ENCODE assay signal across 8 cellular contexts in the genomic region with DNA sequence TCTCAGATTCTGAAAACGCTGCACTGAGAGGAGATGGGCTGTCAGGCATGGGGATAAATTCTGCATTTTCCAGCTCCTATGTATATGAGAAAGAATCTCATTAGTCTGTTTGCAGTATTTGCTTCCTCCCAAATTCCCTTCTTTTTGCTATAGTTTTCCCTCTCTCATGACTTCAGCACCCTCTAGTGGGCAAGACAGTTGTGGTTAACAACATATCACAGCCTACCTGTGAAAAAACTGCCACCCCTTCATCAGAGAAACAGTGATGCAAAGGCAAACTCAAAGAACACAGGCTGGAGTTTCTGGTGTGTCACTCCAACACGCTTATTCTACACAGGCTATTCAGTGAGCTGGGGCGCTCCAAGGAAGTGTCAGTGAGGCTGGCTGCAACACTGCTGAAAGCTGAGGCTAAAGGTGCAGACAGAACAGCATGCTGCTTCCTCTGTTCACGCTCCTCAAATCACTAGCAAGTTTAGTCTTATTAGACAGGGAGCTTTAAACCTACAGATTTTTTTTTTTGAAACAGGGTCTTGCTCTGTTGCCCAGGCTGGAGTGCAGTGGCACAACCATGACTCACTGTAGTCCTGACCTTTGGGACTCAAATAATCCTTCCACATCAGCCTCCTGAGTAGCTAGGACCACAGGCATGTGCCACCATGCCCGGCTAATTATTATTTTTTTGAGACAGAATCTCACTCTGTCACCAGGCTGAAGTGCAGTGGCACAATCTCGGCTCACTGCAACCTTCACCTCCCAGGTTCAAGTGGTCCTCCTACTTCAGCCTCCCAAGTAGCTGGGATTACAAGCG. TPM values are rescaled to one million over a fixed set of nuclear protein-coding genes. Genes with fewer than 3 reads are reported as not detected.
DNase-seq lines count a peak whose midpoint lies in the region; ATAC-seq and TF ChIP-seq lines count a peak whose summit lies in the region.

No MANE protein-coding gene starts in this region.

- no peak overlapping the region for H3K27ac Mint-ChIP-seq in glutamatergic neuron (ENCODE audit: unreplicated experiment)

- no peak for ATAC-seq in HG02885 (IDR thresholded peaks at IDR 0.05; ENCODE audit: poor library complexity, unreplicated experiment)

- H3K4me1 Mint-ChIP-seq in glutamatergic neuron (ENCODE audit: low read depth, unreplicated experiment), result no peaks in the 10 kb centered on the region

- 68% methylated on average over 7 of the region's 7 CpGs for WGBS in prostate gland

- intact Hi-C loops in prostate gland (cut with DNase I), result loop anchor here (2.0 to 5.0 kb wide), 3 partner anchors 142 to 226 kb away; no protein-coding TSS in a partner anchor

- no peak overlapping the region for H3K4me3 Mint-ChIP-seq in glutamatergic neuron (ENCODE audit: unreplicated experiment)

- H3K4me1 ChIP-seq in HEK293 (ENCODE audit: control insufficient read depth, insufficient read depth, low read length) (no peaks in the 10 kb centered on the region), prostate gland (replicated peaks) (no peaks in the 10 kb centered on the region)

- CTCF ChIA-PET in HEK293 (lab: Yijun Ruan, JAX), result interaction anchor here (0.6 to 7.5 kb wide), 59 partner anchors 8 to 464 kb away, joined by 3 to 86 read pairs (median 4); a partner anchor contains a TSS

- H3K27me3 Mint-ChIP-seq in glutamatergic neuron (ENCODE audit: unreplicated experiment), result no peaks in the 10 kb centered on the region

- H3K4me3 ChIP-seq in HEK293 (ENCODE audit: low read depth, low read length) (no peak overlapping the region), prostate gland (no peak overlapping the region)

- H3K9me3 ChIP-seq in HEK293 (ENCODE audit: control insufficient read depth, insufficient read depth, low read depth, low read length), result no peaks in the 10 kb centered on the region
- no peaks in the 10 kb centered on the region for H3K9me3 ChIP-seq in prostate gland

- H3K36me3 ChIP-seq in HEK293 (ENCODE audit: control insufficient read depth in 2 of 2, insufficient read depth in 1 of 2, low read length in 2 of 2) (peaks cover 63 to 75% of the 10 kb centered on the region in 2 experiments), prostate gland (peaks cover 0 to 5% of the 10 kb centered on the region in 2 donors)

- peak; percentile 60 for DNase-seq in COLO668 (lab: John Stamatoyannopoulos, UW; ENCODE audit: unreplicated experiment)
- DNase-seq in NCI-H82 (lab: John Stamatoyannopoulos, UW), result peak; percentile 75
- peak; percentile 32 to 35 for DNase-seq in activated T-cell treated with anti-CD3 and anti-CD28 coated beads, Interleukin-2, amount 50 U/mL, for 48 hours
- DNase-seq in glutamatergic neuron, result peak; percentile 22
- DNase-seq in prostate gland (ENCODE audit: low spot score), result peak; percentile 52
- no peak for DNase-seq in epidermal melanocyte (ENCODE audit: insufficient read length, low spot score)

- TF ChIP-seq POLR2A in prostate gland (IDR thresholded peaks at IDR 0.05), result no peak

- POLR2A ChIA-PET in HEK293 (lab: Yijun Ruan, JAX), result no interaction called here

- H3K27me3 ChIP-seq in prostate gland (replicated peaks; ENCODE audit: insufficient read depth), result no peaks in the 10 kb centered on the region

- TF ChIP-seq CTCF in HEK293 (tag by site-specific recombination; IDR thresholded peaks at IDR 0.05) (peak; percentile 38; the same call in 1 of the 2 replicates), glutamatergic neuron (IDR thresholded peaks at IDR 0.05; ENCODE audit: partially characterized antibody, unreplicated experiment) (peak; percentile 72), prostate gland (IDR thresholded peaks at IDR 0.05) (peak; percentile 30 to 77 (median 71))

- no peaks in the 10 kb centered on the region for H3K36me3 Mint-ChIP-seq in glutamatergic neuron (ENCODE audit: unreplicated experiment)

- H3K27ac ChIP-seq in HEK293 (ENCODE audit: extremely low read depth, low read depth, low read length), result no peak overlapping the region
- H3K27ac ChIP-seq in prostate gland, result no peak overlapping the region

- no peaks in the 10 kb centered on the region for H3K9me3 Mint-ChIP-seq in glutamatergic neuron (ENCODE audit: unreplicated experiment)

TF ChIP-seq in HEK293, 187 proteins besides CTCF, POLR2A, EP300 and RAD21:
- TF ChIP-seq ZNF341 (tag by site-specific recombination; IDR thresholded peaks at IDR 0.05; ENCODE audit: low read depth) (no peak), ZNF654 (tag by site-specific recombination; IDR thresholded peaks at IDR 0.05; ENCODE audit: low read depth) (peak; percentile 88)
TF ChIP-seq in HEK293: peak in this region for 1.

RNA-seq across cellular contexts. Expression of a gene that starts 19.3 kb away (rescaled TPM):
- total RNA-seq in glutamatergic neuron (ENCODE audit: unreplicated experiment) (3.2 TPM), prostate gland (10 to 100 TPM in 1 of 2 donors, 1 to 10 TPM in 1; 1.8 to 19.4 TPM)

RNA-seq across cellular contexts. Expression of a gene that starts 24.9 kb away (rescaled TPM):
- total RNA-seq in glutamatergic neuron (ENCODE audit: unreplicated experiment) (14.3 TPM), prostate gland (10 to 100 TPM; 11.2 to 14.3 TPM)

RNA-seq across cellular contexts. Expression of a gene that starts 37.5 kb away (rescaled TPM):
- total RNA-seq in glutamatergic neuron (ENCODE audit: unreplicated experiment) (17.1 TPM), prostate gland (10 to 100 TPM; 23.3 to 29.6 TPM)

RNA-seq across cellular contexts. Expression of a gene that starts 38.1 kb away (rescaled TPM):
- total RNA-seq in glutamatergic neuron (ENCODE audit: unreplicated experiment) (50.7 TPM), prostate gland (10 to 100 TPM; 59.5 to 89.8 TPM)
